ENCODE assay signal across 17 cellular contexts in the genomic region with DNA sequence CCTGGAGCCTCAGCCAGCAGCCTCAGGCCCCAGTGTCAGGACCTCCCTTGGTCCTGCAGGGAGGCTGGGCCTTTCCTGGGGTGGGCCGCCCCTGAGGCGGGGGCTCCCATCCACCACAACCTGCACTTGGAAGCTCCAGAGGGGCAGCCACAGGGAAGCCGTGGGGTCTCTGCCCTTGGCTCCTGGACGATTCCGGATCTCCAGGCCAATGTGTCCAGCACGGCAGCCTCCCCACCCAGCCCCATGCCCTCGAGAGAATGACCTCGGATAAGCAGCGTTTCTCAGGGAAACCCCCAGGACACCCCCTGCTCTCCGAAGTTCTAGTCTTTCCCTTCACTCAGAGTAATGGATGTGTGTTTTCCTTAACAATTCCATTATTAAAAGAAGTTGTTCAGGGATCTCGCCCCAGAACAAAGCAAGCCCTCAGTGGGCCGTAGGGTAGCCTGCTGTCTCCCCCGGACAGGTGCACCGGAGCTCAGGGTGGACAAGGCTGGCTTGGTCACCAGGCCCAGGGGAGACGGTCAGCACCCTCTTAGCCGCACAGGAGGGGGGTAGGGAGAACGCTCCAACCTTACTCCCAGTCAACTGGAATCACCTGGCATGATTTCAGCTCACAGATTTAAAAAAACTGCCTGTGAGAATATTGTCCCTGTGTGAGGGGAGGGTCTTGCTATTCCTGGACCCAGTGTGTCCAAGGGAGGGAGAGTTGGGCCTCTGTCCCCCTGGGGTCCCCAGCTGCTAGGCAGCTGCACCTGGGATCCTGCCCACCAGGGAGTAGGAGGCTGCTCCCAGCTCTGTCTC.
DNase-seq lines count a peak whose midpoint lies in the region; ATAC-seq and TF ChIP-seq lines count a peak whose summit lies in the region.
"Had no signal": no experiment of that assay in that cellular context is flagged by ENCODE, and none has a peak within 500 bp of the region (broad histone marks: within the 10 kb centered on the region; RNA-seq: fewer than 3 reads in every experiment).

No MANE protein-coding gene starts in this region.

- in situ Hi-C loops in GM13976 (cut with MboI; ENCODE audit: low sequenced_read_pairs, unreplicated experiment) = no loop called here

- H3K27me3 Mint-ChIP-seq in activated naive CD8-positive, alpha-beta T cell treated with anti-CD3 and anti-CD28 coated beads for 36 hours = no peaks in the 10 kb centered on the region

- H3K27me3 ChIP-seq in lower lobe of right lung (ENCODE audit: low read depth) = no peaks in the 10 kb centered on the region

- H3K27ac Mint-ChIP-seq in activated naive CD8-positive, alpha-beta T cell treated with anti-CD3 and anti-CD28 coated beads for 36 hours = no peak overlapping the region
- H3K27ac Mint-ChIP-seq: CD4-positive, CD25-positive, alpha-beta regulatory T cell had no signal

- no peaks in the 10 kb centered on the region for H3K36me3 Mint-ChIP-seq in activated naive CD8-positive, alpha-beta T cell treated with anti-CD3 and anti-CD28 coated beads for 36 hours
- H3K36me3 Mint-ChIP-seq: CD4-positive, CD25-positive, alpha-beta regulatory T cell had no signal

- no peaks in the 10 kb centered on the region for H3K4me1 ChIP-seq in lower lobe of right lung
- H3K4me1 ChIP-seq: A549 had no signal

- H3K36me3 ChIP-seq in lower lobe of right lung = no peaks in the 10 kb centered on the region

- no peak overlapping the region for H3K4me3 ChIP-seq in lower lobe of right lung
- H3K4me3 ChIP-seq: A549 had no signal

- H3K9me3 ChIP-seq in lower lobe of right lung = no peaks in the 10 kb centered on the region
- H3K9me3 ChIP-seq: A549 had no signal

- no peak for ATAC-seq in lower lobe of right lung
- no peak for ATAC-seq in HG02973 (IDR thresholded peaks at IDR 0.05; ENCODE audit: unreplicated experiment)
- no peak for ATAC-seq in HG02571 (IDR thresholded peaks at IDR 0.05; ENCODE audit: unreplicated experiment)
- ATAC-seq: A549 had no signal

- peak overlapping the region; percentile 56 for H3K27ac ChIP-seq in lower lobe of right lung
- peak overlapping the region; percentile 56 for H3K27ac ChIP-seq in temporal lobe (ENCODE audit: low read depth, low read length)
- H3K27ac ChIP-seq: A549 had no signal

- DNase-seq in activated effector memory CD4-positive, alpha-beta T cell treated with anti-CD3 and anti-CD28 coated beads, Interleukin-2, amount 50 U/mL, for 16 hours = peak; percentile 55
- no peak for DNase-seq in activated effector memory CD4-positive, alpha-beta T cell treated with Interleukin-2 at 50 U/mL for 16 hours
- DNase-seq in GM13976 (ENCODE audit: low spot score) = peak; percentile 21
- no peak for DNase-seq in lower lobe of right lung
- no peak for DNase-seq in activated naive CD8-positive, alpha-beta T cell treated with anti-CD3 and anti-CD28 coated beads for 36 hours
- DNase-seq: Calu3; CD4-positive, CD25-positive, alpha-beta regulatory T cell; GF-D8; Karpas-422; MM.1S; NCI-H1105 treated with DMSO at 0.1 percent for 48 hours; NCI-H187 treated with DMSO at 0.1 percent for 48 hours; NCI-H446 had no signal

- intact Hi-C loops in lower lobe of right lung (cut with DNase I) = no loop called here

- no peak for TF ChIP-seq CTCF in GM13976 (IDR thresholded peaks at IDR 0.05; ENCODE audit: borderline replicate concordance, control extremely low read depth, extremely low read depth, insufficient read depth, missing control alignments)
- TF ChIP-seq CTCF in lower lobe of right lung (IDR thresholded peaks at IDR 0.05) = no peak

- no peaks in the 10 kb centered on the region for H3K9me3 Mint-ChIP-seq in activated naive CD8-positive, alpha-beta T cell treated with anti-CD3 and anti-CD28 coated beads for 36 hours

- peaks cover 1% of the 10 kb centered on the region for H3K4me1 Mint-ChIP-seq in activated naive CD8-positive, alpha-beta T cell treated with anti-CD3 and anti-CD28 coated beads for 36 hours
- H3K4me1 Mint-ChIP-seq: CD4-positive, CD25-positive, alpha-beta regulatory T cell had no signal

- H3K4me3 Mint-ChIP-seq in activated naive CD8-positive, alpha-beta T cell treated with anti-CD3 and anti-CD28 coated beads for 36 hours = no peak overlapping the region
- H3K4me3 Mint-ChIP-seq: CD4-positive, CD25-positive, alpha-beta regulatory T cell had no signal

Comparison
In these comparisons a context has a peak if more than half of its experiments do, and no peak if none do; other contexts are left out.
1. DNase-seq: peak in activated effector memory CD4-positive, alpha-beta T cell treated with anti-CD3 and anti-CD28 coated beads, Interleukin-2, amount 50 U/mL, for 16 hours (single experiment) and GM13976 (single experiment); none in activated effector memory CD4-positive, alpha-beta T cell treated with Interleukin-2 at 50 U/mL for 16 hours (single experiment), lower lobe of right lung (single experiment) and activated naive CD8-positive, alpha-beta T cell treated with anti-CD3 and anti-CD28 coated beads for 36 hours (single experiment).